Comparison of ENCODE assay signal across 8 cellular contexts in the genomic region with DNA sequence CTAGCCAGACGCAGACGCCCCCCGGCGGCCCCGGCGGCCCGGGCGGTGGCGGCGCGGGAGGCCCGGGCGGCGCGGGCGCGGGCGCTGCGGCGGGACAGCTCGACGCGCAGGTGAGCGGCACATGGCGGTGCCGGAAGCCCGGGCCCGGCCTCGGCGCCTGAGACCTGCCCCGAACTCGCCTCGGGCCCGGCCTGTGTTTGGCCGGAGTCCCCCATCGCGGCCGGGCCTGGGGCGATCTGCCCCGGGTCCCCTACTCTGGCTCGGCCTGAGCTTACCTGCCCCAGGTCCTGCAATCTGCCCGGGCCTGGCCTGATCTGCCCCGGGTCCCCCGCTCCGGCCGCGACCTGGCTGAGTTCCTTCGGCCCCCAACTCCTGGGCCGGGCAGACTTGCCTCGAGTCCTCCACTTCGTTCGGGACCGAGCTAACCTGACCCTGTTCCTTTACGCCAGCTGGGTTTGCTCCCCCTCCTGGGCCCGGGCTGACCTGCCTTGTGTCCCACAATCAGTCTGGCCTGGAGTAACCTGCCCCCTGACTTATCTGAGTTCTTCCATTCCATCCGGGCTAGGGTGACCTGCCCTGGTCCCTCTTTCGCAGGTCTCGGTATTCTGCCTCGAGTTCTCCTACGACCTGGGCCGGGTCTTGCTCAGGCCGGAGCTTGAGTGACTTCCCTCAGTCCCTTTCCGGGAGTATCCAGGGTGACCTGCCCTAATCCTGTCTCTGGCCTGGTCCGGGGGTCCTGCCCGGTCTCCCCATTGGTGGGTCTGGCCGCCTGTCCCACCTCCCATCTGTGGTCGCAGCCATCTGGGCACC. TPM values are rescaled to one million over a fixed set of nuclear protein-coding genes. Genes with fewer than 3 reads are reported as not detected.
DNase-seq lines count a peak whose midpoint lies in the region; ATAC-seq, FAIRE-seq and TF ChIP-seq lines count a peak whose summit lies in the region.

No MANE protein-coding gene starts in this region.

- in situ Hi-C loops in K562 (cut with MboI), result no loop called here

- peak overlapping the region; percentile 90 for H3K4me3 ChIP-seq in K562
- H3K4me3 ChIP-seq in keratinocyte (ENCODE audit: control insufficient read depth in 2 of 3, extremely low read depth in 1 of 3, insufficient read depth in 2 of 3, low read depth in 1 of 3, low read length in 3 of 3), result peak overlapping the region; percentile 81 to 98 (median 86)

- BruUV-seq in K562 (replicated peaks; lab: Mats Ljungman, UMichigan), result TSS peak; percentile 36

- H3K4me3 Mint-ChIP-seq in stimulated activated effector memory CD8-positive, alpha-beta T cell treated with anti-CD3 and anti-CD28 coated beads, Interleukin-12 subunit alpha, Interleukin-12 subunit beta, amount 100 ng/mL, for 72 hours, result peak overlapping the region; percentile 95

- H2AFZ ChIP-seq in K562 (ENCODE audit: low read depth, low read length) (peak overlapping the region; percentile 69; the same call in 1 of the 2 replicates), keratinocyte (ENCODE audit: control insufficient read depth, low read length) (no peak overlapping the region)

- H3K9me1 ChIP-seq in K562 (ENCODE audit: control insufficient read depth, insufficient read depth, low read length), result peaks cover 6% of the 10 kb centered on the region
- H3K9me1 ChIP-seq in keratinocyte (ENCODE audit: control insufficient read depth, extremely low read depth, insufficient read depth, low read length), result peaks cover 2% of the 10 kb centered on the region

- POLR2A ChIA-PET in K562 (lab: Yijun Ruan, JAX), result interaction anchor here (0.6 to 4.3 kb wide), 12 partner anchors 9 to 1416 kb away, joined by 3 to 34 read pairs (median 4); partner anchors contain the start of gene REX1BD

- WGBS in K562 (ENCODE audit: insufficient coverage, low coverage, missing lambda C conversion rate), result under 1% methylated on average over 42 of the region's 67 CpGs

- TF ChIP-seq CTCF in K562 (IDR thresholded peaks at IDR 0.05 in 2 of 3, conservative IDR thresholded peaks at IDR 0.05 in 1 of 3; ENCODE audit: insufficient read depth in 2 of 3, low read depth in 1 of 3, low read length in 3 of 3), result peak; percentile 40 to 53 (median 47)
- peak in 2 of 3 experiments; percentile 24 to 25 for TF ChIP-seq CTCF in keratinocyte (optimal IDR thresholded peaks at IDR 0.05 in 1 of 3, IDR thresholded peaks at IDR 0.05 in 1 of 3, conservative IDR thresholded peaks at IDR 0.05 in 1 of 3; ENCODE audit: extremely low read depth in 1 of 3, insufficient read depth in 2 of 3, low read length in 3 of 3)

- H3K9ac ChIP-seq in K562 (ENCODE audit: insufficient read depth in 1 of 2, low read depth in 2 of 2, low read length in 2 of 2) (peak overlapping the region; percentile 92 to 100), keratinocyte (ENCODE audit: control insufficient read depth, extremely low read depth, insufficient read depth, low read length) (peak overlapping the region; percentile 94)

- H3K4me2 ChIP-seq in K562 (ENCODE audit: insufficient read depth, low read length) (peak overlapping the region; percentile 100), keratinocyte (ENCODE audit: control insufficient read depth, extremely low read depth, insufficient read depth, low read depth, low read length) (peak overlapping the region; percentile 98)

- H3K4me1 Mint-ChIP-seq in stimulated activated effector memory CD8-positive, alpha-beta T cell treated with anti-CD3 and anti-CD28 coated beads, Interleukin-12 subunit alpha, Interleukin-12 subunit beta, amount 100 ng/mL, for 72 hours, result peaks cover 47% of the 10 kb centered on the region

- TF ChIP-seq POLR2A in K562 (conservative IDR thresholded peaks at IDR 0.05), result 0 out of 2 replicates have a peak, but pooled peaks have one; percentile 33

- peak in 1 of 2 experiments; percentile 10; a peak in 2 of 4 replicates for TF ChIP-seq RAD21 in K562 (CRISPR knock-in tag; conservative IDR thresholded peaks at IDR 0.05 in 1 of 2, IDR thresholded peaks at IDR 0.05 in 1 of 2)

- no peak; the same call in 1 of the 2 replicates for TF ChIP-seq EP300 in K562 (IDR thresholded peaks at IDR 0.05; ENCODE audit: low read length)

- H3K36me3 ChIP-seq in K562 (ENCODE audit: control insufficient read depth, insufficient read depth, low read length) (peaks cover 40% of the 10 kb centered on the region), keratinocyte (ENCODE audit: control insufficient read depth in 2 of 2, extremely low read depth in 1 of 2, insufficient read depth in 2 of 2, low read length in 2 of 2) (peaks cover 6 to 27% of the 10 kb centered on the region in 2 experiments)

- H3K4me1 ChIP-seq in K562 (replicated peaks in 1 of 2; ENCODE audit: control insufficient read depth in 2 of 2, insufficient read depth in 2 of 2, low read length in 2 of 2), result peaks cover 16 to 22% of the 10 kb centered on the region in 2 experiments
- peaks cover 19% of the 10 kb centered on the region for H3K4me1 ChIP-seq in keratinocyte (ENCODE audit: control insufficient read depth, extremely low read depth, insufficient read depth, low read length)

- no peaks in the 10 kb centered on the region for H3K9me3 Mint-ChIP-seq in stimulated activated effector memory CD8-positive, alpha-beta T cell treated with anti-CD3 and anti-CD28 coated beads, Interleukin-12 subunit alpha, Interleukin-12 subunit beta, amount 100 ng/mL, for 72 hours

- no peaks in the 10 kb centered on the region for H3K9me3 ChIP-seq in K562 (replicated peaks; ENCODE audit: control insufficient read depth, insufficient read depth, low read depth, low read length)
- no peaks in the 10 kb centered on the region for H3K9me3 ChIP-seq in keratinocyte (ENCODE audit: control insufficient read depth, low read depth, low read length)

- ATAC-seq in HG02623 (IDR thresholded peaks at IDR 0.05; ENCODE audit: unreplicated experiment), result peak; percentile 32
- peak; percentile 89 for ATAC-seq in K562
- ATAC-seq in stimulated activated effector memory CD8-positive, alpha-beta T cell treated with anti-CD3 and anti-CD28 coated beads, Interleukin-12 subunit alpha, Interleukin-12 subunit beta, amount 100 ng/mL, for 72 hours, result peak; percentile 68

- CTCF ChIA-PET in K562 (lab: Yijun Ruan, JAX; ENCODE audit: low intra/inter-chr PET ratio), result interaction anchor here (0.6 to 0.7 kb wide), 2 partner anchors 56 to 237 kb away, joined by 3 to 4 read pairs; no protein-coding TSS in a partner anchor

- H3K79me2 ChIP-seq in K562 (ENCODE audit: control insufficient read depth, insufficient read depth, low read length), result peaks cover 61% of the 10 kb centered on the region
- peaks cover 58% of the 10 kb centered on the region for H3K79me2 ChIP-seq in keratinocyte (ENCODE audit: control insufficient read depth, insufficient read depth, low read length)

- H3K27ac Mint-ChIP-seq in stimulated activated effector memory CD8-positive, alpha-beta T cell treated with anti-CD3 and anti-CD28 coated beads, Interleukin-12 subunit alpha, Interleukin-12 subunit beta, amount 100 ng/mL, for 72 hours, result peak overlapping the region; percentile 95

- H3K27me3 ChIP-seq in K562 (ENCODE audit: control insufficient read depth in 2 of 2, insufficient read depth in 2 of 2, low read length in 2 of 2), result no peaks in the 10 kb centered on the region
- H3K27me3 ChIP-seq in keratinocyte (ENCODE audit: control insufficient read depth, extremely low read depth, insufficient read depth, low read length), result no peaks in the 10 kb centered on the region

- peak overlapping the region; percentile 96 for H3K27ac ChIP-seq in K562 (ENCODE audit: extremely low read depth, low read depth, low read length)
- H3K27ac ChIP-seq in keratinocyte (ENCODE audit: control insufficient read depth, insufficient read depth, low read length), result peak overlapping the region; percentile 79

- H4K20me1 ChIP-seq in K562 (replicated peaks; ENCODE audit: control insufficient read depth, insufficient read depth, low read length) (peaks cover 45% of the 10 kb centered on the region), keratinocyte (ENCODE audit: control insufficient read depth, extremely low read depth, insufficient read depth, low read length) (peaks cover 46% of the 10 kb centered on the region)

- dilution Hi-C loops in keratinocyte (cut with MboI; ENCODE audit: extremely low pct_ligation_motif_present, low sequenced_read_pairs), result no loop called here

- intact Hi-C loops in K562 (cut with micrococcal nuclease), result loop anchor here (5.0 kb wide), 1 partner anchor 195 kb away; the partner anchor contains the start of gene KLHL26

- DNase-seq in SKM-1 treated with dmso at 0.1 percent for 144 hours (lab: John Stamatoyannopoulos, UW; ENCODE audit: unreplicated experiment) (peak; percentile 12), SKM-1 (lab: John Stamatoyannopoulos, UW; ENCODE audit: unreplicated experiment) (no peak), NCI-H69 (lab: John Stamatoyannopoulos, UW) (peak; percentile 54), K562 (ENCODE audit: extremely low read depth in 1 of 4, low spot score in 3 of 4) (peak; percentile 61 to 80 (median 72)), keratinocyte (ENCODE audit: low read depth, low spot score) (no peak), NCI-H345 (lab: John Stamatoyannopoulos, UW) (no peak)
- peak in 1 of 2 donors; percentile 72 for DNase-seq in stimulated activated effector memory CD8-positive, alpha-beta T cell treated with anti-CD3 and anti-CD28 coated beads, Interleukin-12 subunit alpha, Interleukin-12 subunit beta, amount 100 ng/mL, for 72 hours (ENCODE audit: low spot score in 2 of 2)

- H3K36me3 Mint-ChIP-seq in stimulated activated effector memory CD8-positive, alpha-beta T cell treated with anti-CD3 and anti-CD28 coated beads, Interleukin-12 subunit alpha, Interleukin-12 subunit beta, amount 100 ng/mL, for 72 hours, result peaks cover 51% of the 10 kb centered on the region

- FAIRE-seq in K562 (lab: Jason Lieb, UNC) (peak; percentile 51), keratinocyte (lab: Jason Lieb, UNC) (no peak)

RNA-seq across cellular contexts. Expression of gene UPF1, which starts 0.8 kb away (rescaled TPM):
- total RNA-seq in K562 (2011; cell fraction: chromatin; rRNA removed; ENCODE audit: low replicate concordance), result 164 and 380 TPM in 2 replicates
- 194 and 199 TPM in 2 replicates for total RNA-seq in K562 (2011; cell fraction: nucleolus; rRNA removed)
- 117 and 137 TPM in 2 replicates for total RNA-seq in K562 (2011; cell fraction: nucleoplasm; rRNA removed)
- total RNA-seq in K562 (2014; rRNA removed) (59.6 and 66.0 TPM in 2 replicates), K562 (2014; rRNA removed; fragmentation: Illumina TruSeq; extraction: Trizol) (24.6 and 27.9 TPM in 2 replicates), K562 (2015; rRNA removed; fragmentation: Illumina TruSeq; extraction: Trizol) (27.8 and 31.1 TPM in 2 replicates), K562 (2021) (98.8 and 103 TPM in 2 replicates)
- polyA plus RNA-seq in K562 (2011; rRNA removed) (21.5 and 44.9 TPM in 2 replicates), K562 (2014; fragmentation: Illumina TruSeq; extraction: Trizol) (47.1 and 49.1 TPM in 2 replicates), K562 (2014; fragmentation: Nextera tagmentation; extraction: Ambion mirVana) (under 1 TPM; 0.34 to 0.71 TPM), K562 (2014; rRNA removed) (36.5 and 40.7 TPM in 2 replicates), keratinocyte (22.5 to 48.5 TPM (median 33.7 TPM) in 3 replicates)
- 21.0 and 30.1 TPM in 2 replicates for polyA plus RNA-seq in K562 (2011; cell fraction: cytosol; rRNA removed)
- polyA plus RNA-seq in K562 (2011; cell fraction: nucleus; rRNA removed), result 96.8 and 126 TPM in 2 replicates
- polyA plus RNA-seq in K562 (2012), result 49.2 and 51.8 TPM in 2 replicates
- polyA minus RNA-seq in K562 (2011; rRNA and poly(A)+ RNA removed), result 68.3 and 101 TPM in 2 replicates
- 99.1 and 134 TPM in 2 replicates for polyA minus RNA-seq in K562 (2011; cell fraction: cytosol; rRNA and poly(A)+ RNA removed)
- 61.1 and 76.9 TPM in 2 replicates for polyA minus RNA-seq in K562 (2011; cell fraction: nucleus; rRNA and poly(A)+ RNA removed)
- 18.6 TPM for polyA plus RNA-seq in keratinocyte (2011; ENCODE audit: low read depth)
- polyA plus RNA-seq in keratinocyte (2011; cell fraction: cytosol; rRNA removed), result 20.6 and 23.0 TPM in 2 replicates
- polyA plus RNA-seq in keratinocyte (2011; cell fraction: nucleus; rRNA removed), result 86.3 and 88.6 TPM in 2 replicates
- polyA plus RNA-seq in keratinocyte (2012; ENCODE audit: low replicate concordance), result 32.0 and 48.9 TPM in 2 replicates
- 46.1 to 104 TPM (median 79.0 TPM) in 3 replicates for polyA minus RNA-seq in keratinocyte
- 44.5 TPM for polyA minus RNA-seq in keratinocyte (2011; cell fraction: cytosol; rRNA and poly(A)+ RNA removed)
- polyA minus RNA-seq in keratinocyte (2011; cell fraction: nucleus; rRNA and poly(A)+ RNA removed), result 88.3 and 110 TPM in 2 replicates

RNA-seq across cellular contexts. Expression of gene COMP, which starts 41.4 kb away (rescaled TPM):
- not detected in 2 replicates for total RNA-seq in K562 (2011; cell fraction: chromatin; rRNA removed; ENCODE audit: low replicate concordance)
- not detected in 2 replicates for total RNA-seq in K562 (2011; cell fraction: nucleolus; rRNA removed)
- not detected in 2 replicates for total RNA-seq in K562 (2011; cell fraction: nucleoplasm; rRNA removed)
- total RNA-seq in K562 (2014; rRNA removed) (not detected in 2 replicates), K562 (2014; rRNA removed; fragmentation: Illumina TruSeq; extraction: Trizol) (not detected in 2 replicates), K562 (2015; rRNA removed; fragmentation: Illumina TruSeq; extraction: Trizol) (not detected in 2 replicates), K562 (2021) (0.07 TPM in 1 of 2 replicates, not detected in the other)
- polyA plus RNA-seq in K562 (2011; rRNA removed) (not detected in 2 replicates), K562 (2014; fragmentation: Illumina TruSeq; extraction: Trizol) (not detected in 2 replicates), K562 (2014; fragmentation: Nextera tagmentation; extraction: Ambion mirVana) (not detected), K562 (2014; rRNA removed) (not detected in 2 replicates), keratinocyte (0.02 to 0.21 TPM in 2 of 3 replicates, not detected in the other)
- not detected in 2 replicates for polyA plus RNA-seq in K562 (2011; cell fraction: cytosol; rRNA removed)
- not detected in 2 replicates for polyA plus RNA-seq in K562 (2011; cell fraction: nucleus; rRNA removed)
- not detected in 2 replicates for polyA plus RNA-seq in K562 (2012)
- not detected in 2 replicates for polyA minus RNA-seq in K562 (2011; rRNA and poly(A)+ RNA removed)
- not detected in 2 replicates for polyA minus RNA-seq in K562 (2011; cell fraction: cytosol; rRNA and poly(A)+ RNA removed)
- not detected in 2 replicates for polyA minus RNA-seq in K562 (2011; cell fraction: nucleus; rRNA and poly(A)+ RNA removed)
- 0.19 TPM for polyA plus RNA-seq in keratinocyte (2011; ENCODE audit: low read depth)
- polyA plus RNA-seq in keratinocyte (2011; cell fraction: cytosol; rRNA removed), result 0.04 and 0.08 TPM in 2 replicates
- polyA plus RNA-seq in keratinocyte (2011; cell fraction: nucleus; rRNA removed), result 0.29 and 0.33 TPM in 2 replicates
- polyA plus RNA-seq in keratinocyte (2012; ENCODE audit: low replicate concordance), result 0.05 TPM in 1 of 2 replicates, not detected in the other
- 0.54 TPM in 1 of 3 replicates, not detected in the others for polyA minus RNA-seq in keratinocyte
- polyA minus RNA-seq in keratinocyte (2011; cell fraction: cytosol; rRNA and poly(A)+ RNA removed), result not detected
- polyA minus RNA-seq in keratinocyte (2011; cell fraction: nucleus; rRNA and poly(A)+ RNA removed), result 0.23 and 0.63 TPM in 2 replicates

Comparison
In these comparisons a context has a peak if more than half of its experiments do, and no peak if none do; other contexts are left out.
1. DNase-seq: peak in SKM-1 treated with dmso at 0.1 percent for 144 hours (single experiment), NCI-H69 (single experiment) and K562 (4 of 4); none in SKM-1 (single experiment), keratinocyte (single experiment) and NCI-H345 (single experiment).
2. ATAC-seq: peak in every context shown above with its lines; median percentile 89 in K562; 68 in stimulated activated effector memory CD8-positive, alpha-beta T cell treated with anti-CD3 and anti-CD28 coated beads, Interleukin-12 subunit alpha, Interleukin-12 subunit beta, amount 100 ng/mL, for 72 hours; 32 in HG02623.